4 cellular contexts compared by ENCODE assay signal in genomic region chr17:58044256-58044655, GRCh38. TPM values are rescaled to one million over a fixed set of nuclear protein-coding genes. Genes with fewer than 3 reads are reported as not detected.
DNase-seq lines count a peak whose midpoint lies in the region; ATAC-seq, FAIRE-seq and TF ChIP-seq lines count a peak whose summit lies in the region.
"Not testable (repeated sequence)": the region's sequence is repeated elsewhere in the genome, so short reads cannot be mapped to it uniquely, and the experiment has no call there.

No MANE protein-coding gene starts in this region.

- H4K20me1 ChIP-seq in K562 (replicated peaks; ENCODE audit: control insufficient read depth, insufficient read depth, low read length); HepG2 (ENCODE audit: insufficient read depth, low read length): not testable (repeated sequence)

- H3K4me2 ChIP-seq in K562 (ENCODE audit: insufficient read depth, low read length); HepG2 (ENCODE audit: low read depth, low read length): not testable (repeated sequence)

- H3K36me3 ChIP-seq in K562 (ENCODE audit: control insufficient read depth, insufficient read depth, low read length); HepG2 (replicated peaks in 1 of 2; ENCODE audit: control insufficient read depth in 1 of 2, insufficient read depth in 2 of 2, low read length in 2 of 2): not testable (repeated sequence)

- CTCF ChIA-PET in K562 (lab: Yijun Ruan, JAX; ENCODE audit: low intra/inter-chr PET ratio); HepG2 (lab: Yijun Ruan, JAX; ENCODE audit: low intra/inter-chr PET ratio, low total read pairs): not testable (repeated sequence)

- ATAC-seq in K562, HepG2: not testable (repeated sequence)

- FAIRE-seq in K562 (lab: Jason Lieb, UNC); HepG2 (lab: Jason Lieb, UNC): not testable (repeated sequence)
- FAIRE-seq in urothelium cell line (lab: Jason Lieb, UNC), result peak; percentile 55

- not testable (repeated sequence) for H3K9ac ChIP-seq in K562 (ENCODE audit: insufficient read depth in 1 of 2, low read depth in 2 of 2, low read length in 2 of 2); HepG2 (ENCODE audit: insufficient read depth, low read depth, low read length)

- H3K9me1 ChIP-seq in K562 (ENCODE audit: control insufficient read depth, insufficient read depth, low read length), result not testable (repeated sequence)

- H3K4me1 ChIP-seq in K562 (replicated peaks in 1 of 2; ENCODE audit: control insufficient read depth in 2 of 2, insufficient read depth in 2 of 2, low read length in 2 of 2); HepG2 (ENCODE audit: insufficient read depth, low read length): not testable (repeated sequence)

- H3K27me3 ChIP-seq in K562 (ENCODE audit: control insufficient read depth in 2 of 2, insufficient read depth in 2 of 2, low read length in 2 of 2) (peaks cover 38% of the 10 kb centered on the region in 2 experiments), HepG2 (ENCODE audit: control insufficient read depth in 1 of 2, insufficient read depth in 2 of 2, low read length in 2 of 2) (peaks cover 1 to 57% of the 10 kb centered on the region in 2 experiments; a peak in 3 of 5 replicates)

- POLR2A ChIA-PET in K562 (lab: Yijun Ruan, JAX); HepG2 (lab: Yijun Ruan, JAX): not testable (repeated sequence)

- not testable (repeated sequence) for DNase-seq in K562 (ENCODE audit: extremely low read depth in 1 of 4, low spot score in 3 of 4); HepG2 (ENCODE audit: low spot score); urothelium cell line (ENCODE audit: low spot score)
- peak; percentile 26 for DNase-seq in islet precursor cell

- TF ChIP-seq RAD21 in K562 (CRISPR knock-in tag; conservative IDR thresholded peaks at IDR 0.05 in 1 of 2, IDR thresholded peaks at IDR 0.05 in 1 of 2); HepG2 (CRISPR knock-in tag; IDR thresholded peaks at IDR 0.05): not testable (repeated sequence)

- TF ChIP-seq POLR2A in K562 (conservative IDR thresholded peaks at IDR 0.05); HepG2 (IDR thresholded peaks at IDR 0.05; ENCODE audit: insufficient read depth in 1 of 2, low read depth in 2 of 2, low read length in 2 of 2): not testable (repeated sequence)

- not testable (repeated sequence) for H3K27ac ChIP-seq in K562 (ENCODE audit: extremely low read depth, low read depth, low read length); HepG2 (ENCODE audit: extremely low read length, insufficient read depth, low read length)

- not testable (repeated sequence) for H3K79me2 ChIP-seq in K562 (ENCODE audit: control insufficient read depth, insufficient read depth, low read length); HepG2 (ENCODE audit: insufficient read depth, low read length)

- BruUV-seq in K562 (replicated peaks; lab: Mats Ljungman, UMichigan); HepG2 (replicated peaks; lab: Mats Ljungman, UMichigan): not testable (repeated sequence)

- H3K9me3 ChIP-seq in K562 (replicated peaks; ENCODE audit: control insufficient read depth, insufficient read depth, low read depth, low read length); HepG2 (ENCODE audit: low read length): not testable (repeated sequence)

- 3% methylated on average over 6 of the region's 6 CpGs for WGBS in K562 (ENCODE audit: insufficient coverage, low coverage, missing lambda C conversion rate)
- WGBS in HepG2 (ENCODE audit: low lambda C conversion rate), result 26% methylated on average over 6 of the region's 6 CpGs

- in situ Hi-C loops in K562 (cut with MboI), result not testable (repeated sequence)
- in situ Hi-C loops in HepG2 (cut with HindIII; ENCODE audit: extremely low pct_ligation_motif_present, low pct_unique_long_range_greater_than_20kb), result loop anchor here (25.0 kb wide), 1 partner anchor 418 kb away; no protein-coding TSS in a partner anchor

- H3K4me3 ChIP-seq in K562; HepG2 (replicated peaks in 1 of 3; ENCODE audit: insufficient read depth in 1 of 3, low read depth in 2 of 3, low read length in 3 of 3): not testable (repeated sequence)

- TF ChIP-seq EP300 in K562 (IDR thresholded peaks at IDR 0.05; ENCODE audit: low read length); HepG2 (IDR thresholded peaks at IDR 0.05; ENCODE audit: low read depth in 2 of 2, low read length in 2 of 2); HepG2 (CRISPR knock-in tag; IDR thresholded peaks at IDR 0.05; ENCODE audit: borderline replicate concordance): not testable (repeated sequence)

- intact Hi-C loops in K562 (cut with micrococcal nuclease); HepG2 (cut with micrococcal nuclease; ENCODE audit: unreplicated experiment): not testable (repeated sequence)

- not testable (repeated sequence) for TF ChIP-seq CTCF in K562 (IDR thresholded peaks at IDR 0.05 in 2 of 3, conservative IDR thresholded peaks at IDR 0.05 in 1 of 3; ENCODE audit: insufficient read depth in 2 of 3, low read depth in 1 of 3, low read length in 3 of 3); HepG2 (CRISPR knock-in tag; IDR thresholded peaks at IDR 0.05)

- not testable (repeated sequence) for H2AFZ ChIP-seq in K562 (ENCODE audit: low read depth, low read length); HepG2 (ENCODE audit: low read length)

RNA-seq across cellular contexts. Expression of gene SRSF1, which starts 37.2 kb away (rescaled TPM):
- 786 and 1,134 TPM in 2 replicates for total RNA-seq in K562 (2011; cell fraction: chromatin; rRNA removed; ENCODE audit: low replicate concordance)
- 478 and 544 TPM in 2 replicates for total RNA-seq in K562 (2011; cell fraction: nucleolus; rRNA removed)
- 429 and 506 TPM in 2 replicates for total RNA-seq in K562 (2011; cell fraction: nucleoplasm; rRNA removed)
- total RNA-seq in K562 (2014; rRNA removed) (434 and 460 TPM in 2 replicates), K562 (2014; rRNA removed; fragmentation: Illumina TruSeq; extraction: Trizol) (485 and 507 TPM in 2 replicates), K562 (2015; rRNA removed; fragmentation: Illumina TruSeq; extraction: Trizol) (538 and 559 TPM in 2 replicates), K562 (2021) (384 and 442 TPM in 2 replicates), HepG2 (2016; rRNA removed; fragmentation: Illumina TruSeq; extraction: Trizol) (445 and 520 TPM in 2 replicates)
- polyA plus RNA-seq in K562 (2011; rRNA removed) (318 and 470 TPM in 2 replicates), K562 (2014; fragmentation: Illumina TruSeq; extraction: Trizol) (380 and 384 TPM in 2 replicates), K562 (2014; fragmentation: Nextera tagmentation; extraction: Ambion mirVana) (10 to 100 TPM; 77.8 to 98.4 TPM), K562 (2014; rRNA removed) (425 and 475 TPM in 2 replicates), HepG2 (2011; rRNA removed) (142 and 144 TPM in 2 replicates)
- polyA plus RNA-seq in K562 (2011; cell fraction: cytosol; rRNA removed), result 194 and 299 TPM in 2 replicates
- 1,337 and 1,529 TPM in 2 replicates for polyA plus RNA-seq in K562 (2011; cell fraction: nucleus; rRNA removed)
- polyA plus RNA-seq in K562 (2012), result 195 and 557 TPM in 2 replicates
- 523 and 643 TPM in 2 replicates for polyA minus RNA-seq in K562 (2011; rRNA and poly(A)+ RNA removed)
- 235 and 297 TPM in 2 replicates for polyA minus RNA-seq in K562 (2011; cell fraction: cytosol; rRNA and poly(A)+ RNA removed)
- polyA minus RNA-seq in K562 (2011; cell fraction: nucleus; rRNA and poly(A)+ RNA removed), result 514 and 680 TPM in 2 replicates
- total RNA-seq in HepG2 (2016; cell fraction: cytosol; rRNA removed; fragmentation: Illumina TruSeq; extraction: Trizol; ENCODE audit: low read depth), result 40.7 and 51.5 TPM in 2 replicates
- total RNA-seq in HepG2 (2016; cell fraction: insoluble cytoplasmic fraction; rRNA removed; fragmentation: Illumina TruSeq; extraction: Trizol), result 472 and 528 TPM in 2 replicates
- 120 and 137 TPM in 2 replicates for total RNA-seq in HepG2 (2016; cell fraction: membrane; rRNA removed; fragmentation: Illumina TruSeq; extraction: Trizol)
- total RNA-seq in HepG2 (2016; cell fraction: nucleus; rRNA removed; fragmentation: Illumina TruSeq; extraction: Trizol), result 332 and 353 TPM in 2 replicates
- 61.9 and 82.9 TPM in 2 replicates for polyA plus RNA-seq in HepG2 (2011; cell fraction: cytosol; rRNA removed)
- 1,130 and 1,625 TPM in 2 replicates for polyA plus RNA-seq in HepG2 (2011; cell fraction: nucleus; rRNA removed)
- polyA plus RNA-seq in HepG2 (2012), result 96.9 and 161 TPM in 2 replicates
- polyA plus RNA-seq in HepG2 (2016; cell fraction: cytosol; fragmentation: Illumina TruSeq; extraction: Trizol; ENCODE audit: low read depth), result 19.4 and 20.4 TPM in 2 replicates
- polyA plus RNA-seq in HepG2 (2016; cell fraction: insoluble cytoplasmic fraction; fragmentation: Illumina TruSeq; extraction: Trizol; ENCODE audit: low read depth), result 411 and 445 TPM in 2 replicates
- polyA plus RNA-seq in HepG2 (2016; cell fraction: membrane; fragmentation: Illumina TruSeq; extraction: Trizol; ENCODE audit: low read depth), result 54.7 and 57.3 TPM in 2 replicates
- polyA plus RNA-seq in HepG2 (2016; cell fraction: nucleus; fragmentation: Illumina TruSeq; extraction: Trizol; ENCODE audit: insufficient read depth, low read depth), result 359 and 383 TPM in 2 replicates
- 673 and 710 TPM in 2 replicates for polyA minus RNA-seq in HepG2 (2011; rRNA and poly(A)+ RNA removed; ENCODE audit: low replicate concordance)
- polyA minus RNA-seq in HepG2 (2011; cell fraction: cytosol; rRNA and poly(A)+ RNA removed), result 78.3 and 89.3 TPM in 2 replicates
- 1,057 and 1,237 TPM in 2 replicates for polyA minus RNA-seq in HepG2 (2011; cell fraction: nucleus; rRNA and poly(A)+ RNA removed)

RNA-seq across cellular contexts. Expression of gene DYNLL2, which starts 39.0 kb away (rescaled TPM):
- 14.2 and 14.6 TPM in 2 replicates for total RNA-seq in K562 (2011; cell fraction: chromatin; rRNA removed; ENCODE audit: low replicate concordance)
- 8.4 and 9.3 TPM in 2 replicates for total RNA-seq in K562 (2011; cell fraction: nucleolus; rRNA removed)
- total RNA-seq in K562 (2011; cell fraction: nucleoplasm; rRNA removed), result 17.1 and 28.1 TPM in 2 replicates
- 13.0 and 17.2 TPM in 2 replicates for total RNA-seq in K562 (2014; rRNA removed)
- 12.8 and 15.0 TPM in 2 replicates for total RNA-seq in K562 (2014; rRNA removed; fragmentation: Illumina TruSeq; extraction: Trizol)
- total RNA-seq in K562 (2015; rRNA removed; fragmentation: Illumina TruSeq; extraction: Trizol), result 11.2 and 11.9 TPM in 2 replicates
- 19.1 and 24.5 TPM in 2 replicates for total RNA-seq in K562 (2021)
- 12.2 and 18.4 TPM in 2 replicates for polyA plus RNA-seq in K562 (2011; rRNA removed)
- 11.2 and 12.5 TPM in 2 replicates for polyA plus RNA-seq in K562 (2011; cell fraction: cytosol; rRNA removed)
- 8.7 and 10.1 TPM in 2 replicates for polyA plus RNA-seq in K562 (2011; cell fraction: nucleus; rRNA removed)
- polyA plus RNA-seq in K562 (2012), result 19.5 and 41.0 TPM in 2 replicates
- polyA plus RNA-seq in K562 (2014; fragmentation: Illumina TruSeq; extraction: Trizol), result 23.8 and 26.0 TPM in 2 replicates
- 1 to 10 TPM; 1.8 to 2.3 TPM for polyA plus RNA-seq in K562 (2014; fragmentation: Nextera tagmentation; extraction: Ambion mirVana)
- 19.9 and 22.6 TPM in 2 replicates for polyA plus RNA-seq in K562 (2014; rRNA removed)
- 16.5 and 19.5 TPM in 2 replicates for polyA minus RNA-seq in K562 (2011; rRNA and poly(A)+ RNA removed)
- polyA minus RNA-seq in K562 (2011; cell fraction: cytosol; rRNA and poly(A)+ RNA removed), result 5.9 and 10.6 TPM in 2 replicates
- 5.9 and 9.1 TPM in 2 replicates for polyA minus RNA-seq in K562 (2011; cell fraction: nucleus; rRNA and poly(A)+ RNA removed)
- 29.0 and 34.8 TPM in 2 replicates for total RNA-seq in HepG2 (2016; rRNA removed; fragmentation: Illumina TruSeq; extraction: Trizol)
- total RNA-seq in HepG2 (2016; cell fraction: cytosol; rRNA removed; fragmentation: Illumina TruSeq; extraction: Trizol; ENCODE audit: low read depth), result 6.1 and 6.8 TPM in 2 replicates
- 29.9 and 31.0 TPM in 2 replicates for total RNA-seq in HepG2 (2016; cell fraction: insoluble cytoplasmic fraction; rRNA removed; fragmentation: Illumina TruSeq; extraction: Trizol)
- total RNA-seq in HepG2 (2016; cell fraction: membrane; rRNA removed; fragmentation: Illumina TruSeq; extraction: Trizol), result 22.5 and 23.1 TPM in 2 replicates
- 16.4 and 17.6 TPM in 2 replicates for total RNA-seq in HepG2 (2016; cell fraction: nucleus; rRNA removed; fragmentation: Illumina TruSeq; extraction: Trizol)
- polyA plus RNA-seq in HepG2 (2011; rRNA removed), result 9.5 and 10.5 TPM in 2 replicates
- 6.6 and 7.9 TPM in 2 replicates for polyA plus RNA-seq in HepG2 (2011; cell fraction: cytosol; rRNA removed)
- polyA plus RNA-seq in HepG2 (2011; cell fraction: nucleus; rRNA removed), result 6.7 and 9.3 TPM in 2 replicates
- polyA plus RNA-seq in HepG2 (2012), result 27.1 and 28.2 TPM in 2 replicates
- polyA plus RNA-seq in HepG2 (2016; cell fraction: cytosol; fragmentation: Illumina TruSeq; extraction: Trizol; ENCODE audit: low read depth), result 7.8 and 8.2 TPM in 2 replicates
- 44.6 and 48.8 TPM in 2 replicates for polyA plus RNA-seq in HepG2 (2016; cell fraction: insoluble cytoplasmic fraction; fragmentation: Illumina TruSeq; extraction: Trizol; ENCODE audit: low read depth)
- polyA plus RNA-seq in HepG2 (2016; cell fraction: membrane; fragmentation: Illumina TruSeq; extraction: Trizol; ENCODE audit: low read depth), result 22.6 and 24.9 TPM in 2 replicates
- 31.1 and 32.2 TPM in 2 replicates for polyA plus RNA-seq in HepG2 (2016; cell fraction: nucleus; fragmentation: Illumina TruSeq; extraction: Trizol; ENCODE audit: insufficient read depth, low read depth)
- 7.7 and 8.6 TPM in 2 replicates for polyA minus RNA-seq in HepG2 (2011; rRNA and poly(A)+ RNA removed; ENCODE audit: low replicate concordance)
- 5.7 and 6.4 TPM in 2 replicates for polyA minus RNA-seq in HepG2 (2011; cell fraction: cytosol; rRNA and poly(A)+ RNA removed)
- 13.6 and 19.5 TPM in 2 replicates for polyA minus RNA-seq in HepG2 (2011; cell fraction: nucleus; rRNA and poly(A)+ RNA removed)

RNA-seq across cellular contexts. Expression of gene VEZF1, which starts 56.2 kb away (rescaled TPM):
- total RNA-seq in K562 (2011; cell fraction: chromatin; rRNA removed; ENCODE audit: low replicate concordance), result 10.2 and 22.1 TPM in 2 replicates
- 8.3 and 9.2 TPM in 2 replicates for total RNA-seq in K562 (2011; cell fraction: nucleolus; rRNA removed)
- 13.8 and 21.1 TPM in 2 replicates for total RNA-seq in K562 (2011; cell fraction: nucleoplasm; rRNA removed)
- 17.8 and 19.3 TPM in 2 replicates for total RNA-seq in K562 (2014; rRNA removed)
- 25.9 and 26.2 TPM in 2 replicates for total RNA-seq in K562 (2014; rRNA removed; fragmentation: Illumina TruSeq; extraction: Trizol)
- 26.2 and 26.8 TPM in 2 replicates for total RNA-seq in K562 (2015; rRNA removed; fragmentation: Illumina TruSeq; extraction: Trizol)
- 24.6 and 25.7 TPM in 2 replicates for total RNA-seq in K562 (2021)
- 18.2 and 22.1 TPM in 2 replicates for polyA plus RNA-seq in K562 (2011; rRNA removed)
- polyA plus RNA-seq in K562 (2011; cell fraction: cytosol; rRNA removed), result 14.7 and 15.8 TPM in 2 replicates
- 25.7 and 26.0 TPM in 2 replicates for polyA plus RNA-seq in K562 (2011; cell fraction: nucleus; rRNA removed)
- polyA plus RNA-seq in K562 (2012), result 21.9 and 25.5 TPM in 2 replicates
- polyA plus RNA-seq in K562 (2014; fragmentation: Illumina TruSeq; extraction: Trizol), result 28.3 and 33.4 TPM in 2 replicates
- 1 to 10 TPM; 9.5 to 9.8 TPM for polyA plus RNA-seq in K562 (2014; fragmentation: Nextera tagmentation; extraction: Ambion mirVana)
- polyA plus RNA-seq in K562 (2014; rRNA removed), result 12.3 and 15.5 TPM in 2 replicates
- polyA minus RNA-seq in K562 (2011; rRNA and poly(A)+ RNA removed), result 31.2 and 40.2 TPM in 2 replicates
- 18.1 and 19.2 TPM in 2 replicates for polyA minus RNA-seq in K562 (2011; cell fraction: cytosol; rRNA and poly(A)+ RNA removed)
- 14.0 and 18.0 TPM in 2 replicates for polyA minus RNA-seq in K562 (2011; cell fraction: nucleus; rRNA and poly(A)+ RNA removed)
- 45.9 and 48.0 TPM in 2 replicates for total RNA-seq in HepG2 (2016; rRNA removed; fragmentation: Illumina TruSeq; extraction: Trizol)
- 8.8 and 10.8 TPM in 2 replicates for total RNA-seq in HepG2 (2016; cell fraction: cytosol; rRNA removed; fragmentation: Illumina TruSeq; extraction: Trizol; ENCODE audit: low read depth)
- total RNA-seq in HepG2 (2016; cell fraction: insoluble cytoplasmic fraction; rRNA removed; fragmentation: Illumina TruSeq; extraction: Trizol), result 41.9 and 43.4 TPM in 2 replicates
- 42.3 and 48.6 TPM in 2 replicates for total RNA-seq in HepG2 (2016; cell fraction: membrane; rRNA removed; fragmentation: Illumina TruSeq; extraction: Trizol)
- 31.1 and 37.8 TPM in 2 replicates for total RNA-seq in HepG2 (2016; cell fraction: nucleus; rRNA removed; fragmentation: Illumina TruSeq; extraction: Trizol)
- 41.3 and 49.7 TPM in 2 replicates for polyA plus RNA-seq in HepG2 (2011; rRNA removed)
- polyA plus RNA-seq in HepG2 (2011; cell fraction: cytosol; rRNA removed), result 27.7 and 34.7 TPM in 2 replicates
- polyA plus RNA-seq in HepG2 (2011; cell fraction: nucleus; rRNA removed), result 30.2 and 33.3 TPM in 2 replicates
- 38.9 and 45.7 TPM in 2 replicates for polyA plus RNA-seq in HepG2 (2012)
- polyA plus RNA-seq in HepG2 (2016; cell fraction: cytosol; fragmentation: Illumina TruSeq; extraction: Trizol; ENCODE audit: low read depth), result 7.1 and 7.4 TPM in 2 replicates
- 34.8 and 42.4 TPM in 2 replicates for polyA plus RNA-seq in HepG2 (2016; cell fraction: insoluble cytoplasmic fraction; fragmentation: Illumina TruSeq; extraction: Trizol; ENCODE audit: low read depth)
- 22.0 and 25.5 TPM in 2 replicates for polyA plus RNA-seq in HepG2 (2016; cell fraction: membrane; fragmentation: Illumina TruSeq; extraction: Trizol; ENCODE audit: low read depth)
- polyA plus RNA-seq in HepG2 (2016; cell fraction: nucleus; fragmentation: Illumina TruSeq; extraction: Trizol; ENCODE audit: insufficient read depth, low read depth), result 46.2 and 49.1 TPM in 2 replicates
- polyA minus RNA-seq in HepG2 (2011; rRNA and poly(A)+ RNA removed; ENCODE audit: low replicate concordance), result 41.4 and 56.9 TPM in 2 replicates
- polyA minus RNA-seq in HepG2 (2011; cell fraction: cytosol; rRNA and poly(A)+ RNA removed), result 31.2 and 37.3 TPM in 2 replicates
- 32.7 and 46.6 TPM in 2 replicates for polyA minus RNA-seq in HepG2 (2011; cell fraction: nucleus; rRNA and poly(A)+ RNA removed)
